Comparison of ENCODE assay signal across 8 cellular contexts in the genomic region with DNA sequence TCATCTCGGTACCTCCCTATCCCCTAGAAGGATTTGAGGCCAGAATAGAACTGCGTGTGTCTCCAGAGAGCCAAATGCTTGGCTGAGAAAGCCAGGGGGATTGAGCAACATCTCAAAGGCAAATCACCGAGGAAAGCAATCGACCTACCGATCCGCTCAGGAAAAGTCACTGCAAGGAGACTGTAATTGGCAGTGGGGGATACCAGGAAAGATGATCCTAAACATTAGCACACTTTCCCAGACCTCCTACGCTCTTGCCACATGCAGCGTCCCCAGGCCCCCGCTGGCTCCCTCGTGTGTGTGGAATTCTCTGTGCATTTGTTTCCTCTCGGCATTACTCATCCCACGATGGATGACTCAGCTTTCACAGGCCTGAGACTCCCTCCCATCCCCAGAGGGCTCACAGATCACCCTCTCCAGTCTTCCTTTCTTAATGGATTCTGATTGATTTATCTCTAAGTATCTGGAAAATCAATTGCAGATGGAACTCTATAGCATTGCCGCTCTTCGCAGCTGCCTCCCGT.
DNase-seq lines count a peak whose midpoint lies in the region; ATAC-seq and TF ChIP-seq lines count a peak whose summit lies in the region.

No MANE protein-coding gene starts in this region.

- no peaks in the 10 kb centered on the region for H3K9me3 Mint-ChIP-seq in neural crest cell
- H3K9me3 Mint-ChIP-seq in stimulated activated naive CD8-positive, alpha-beta T cell treated with anti-CD3 and anti-CD28 coated beads, Interleukin-15, amount 100 ng/mL, for 72 hours, result peaks cover 3 to 18% of the 10 kb centered on the region in 2 donors
- H3K9me3 Mint-ChIP-seq in natural killer cell treated with Interleukin-12 subunit alpha and Interleukin-12 subunit beta and Interleukin-15 and Interleukin-18, amount 100 ng/mL, for 72 hours, result peaks cover 2% of the 10 kb centered on the region

- H3K27me3 Mint-ChIP-seq in neural crest cell (ENCODE audit: low read depth), result no peaks in the 10 kb centered on the region
- no peaks in the 10 kb centered on the region for H3K27me3 Mint-ChIP-seq in stimulated activated naive CD8-positive, alpha-beta T cell treated with anti-CD3 and anti-CD28 coated beads, Interleukin-15, amount 100 ng/mL, for 72 hours
- H3K27me3 Mint-ChIP-seq in natural killer cell treated with Interleukin-12 subunit alpha and Interleukin-12 subunit beta and Interleukin-15 and Interleukin-18, amount 100 ng/mL, for 72 hours, result peaks cover 0 to 8% of the 10 kb centered on the region in 2 donors

- H3K9ac ChIP-seq in NT2/D1 (ENCODE audit: insufficient read length, low read depth), result no peak overlapping the region

- peaks cover 3% of the 10 kb centered on the region for H3K36me3 Mint-ChIP-seq in neural crest cell (ENCODE audit: low read depth)
- H3K36me3 Mint-ChIP-seq in natural killer cell treated with Interleukin-12 subunit alpha and Interleukin-12 subunit beta and Interleukin-15 and Interleukin-18, amount 100 ng/mL, for 72 hours, result no peaks in the 10 kb centered on the region

- WGBS in esophagus muscularis mucosa, result 53% methylated on average over 15 of the region's 15 CpGs

- peak overlapping the region; percentile 65 for H3K27ac Mint-ChIP-seq in neural crest cell (ENCODE audit: unreplicated experiment)
- H3K27ac Mint-ChIP-seq in stimulated activated naive CD8-positive, alpha-beta T cell treated with anti-CD3 and anti-CD28 coated beads, Interleukin-15, amount 100 ng/mL, for 72 hours, result peak overlapping the region in 1 of 2 donors; percentile 19
- H3K27ac Mint-ChIP-seq in natural killer cell treated with Interleukin-12 subunit alpha and Interleukin-12 subunit beta and Interleukin-15 and Interleukin-18, amount 100 ng/mL, for 72 hours, result no peak overlapping the region

- no peak for ATAC-seq in HG02938 (IDR thresholded peaks at IDR 0.05; ENCODE audit: unreplicated experiment)
- ATAC-seq in stimulated activated naive CD8-positive, alpha-beta T cell treated with anti-CD3 and anti-CD28 coated beads, Interleukin-15, amount 100 ng/mL, for 72 hours, result no peak
- ATAC-seq in GM21447 (IDR thresholded peaks at IDR 0.05; ENCODE audit: unreplicated experiment), result no peak
- no peak for ATAC-seq in natural killer cell treated with Interleukin-12 subunit alpha and Interleukin-12 subunit beta and Interleukin-15 and Interleukin-18, amount 100 ng/mL, for 72 hours

- H3K27ac ChIP-seq in esophagus muscularis mucosa (replicated peaks in 1 of 4), result peak overlapping the region; percentile 42 to 68 (median 56)

- no peak for TF ChIP-seq POLR2A in esophagus muscularis mucosa (IDR thresholded peaks at IDR 0.05; ENCODE audit: low read depth)

- H3K4me1 ChIP-seq in NT2/D1 (ENCODE audit: insufficient read depth, insufficient read length), result no peaks in the 10 kb centered on the region
- H3K4me1 ChIP-seq in esophagus muscularis mucosa, result peaks cover 4 to 18% (median 14%) of the 10 kb centered on the region in 4 donors

- H3K4me3 ChIP-seq in AG09309 (ENCODE audit: control insufficient read depth, low read depth, low read length) (no peak overlapping the region), NT2/D1 (ENCODE audit: insufficient read length, low read depth) (no peak overlapping the region), esophagus muscularis mucosa (peak overlapping the region in 1 of 4 donors; percentile 37)

- H3K36me3 ChIP-seq in NT2/D1 (ENCODE audit: insufficient read depth, insufficient read length, low read length) (no peaks in the 10 kb centered on the region), esophagus muscularis mucosa (no peaks in the 10 kb centered on the region)

- H3K27me3 ChIP-seq in NT2/D1 (ENCODE audit: insufficient read depth, insufficient read length) (no peaks in the 10 kb centered on the region), esophagus muscularis mucosa (no peaks in the 10 kb centered on the region)

- intact Hi-C loops in esophagus muscularis mucosa (cut with DNase I), result no loop called here

- H3K4me3 Mint-ChIP-seq in neural crest cell, result no peak overlapping the region
- no peak overlapping the region for H3K4me3 Mint-ChIP-seq in stimulated activated naive CD8-positive, alpha-beta T cell treated with anti-CD3 and anti-CD28 coated beads, Interleukin-15, amount 100 ng/mL, for 72 hours
- no peak overlapping the region for H3K4me3 Mint-ChIP-seq in natural killer cell treated with Interleukin-12 subunit alpha and Interleukin-12 subunit beta and Interleukin-15 and Interleukin-18, amount 100 ng/mL, for 72 hours

- peak; percentile 93 for DNase-seq in AG09309 (ENCODE audit: low read depth)
- DNase-seq in NT2/D1 (ENCODE audit: low read depth, low spot score), result peak; percentile 65
- DNase-seq in esophagus muscularis mucosa (ENCODE audit: extremely low spot score), result no peak
- peak; percentile 38 for DNase-seq in neural crest cell (ENCODE audit: low read depth, low spot score)
- DNase-seq in stimulated activated naive CD8-positive, alpha-beta T cell treated with anti-CD3 and anti-CD28 coated beads, Interleukin-15, amount 100 ng/mL, for 72 hours, result no peak
- no peak for DNase-seq in natural killer cell treated with Interleukin-12 subunit alpha and Interleukin-12 subunit beta and Interleukin-15 and Interleukin-18, amount 100 ng/mL, for 72 hours (ENCODE audit: low spot score)

- TF ChIP-seq EP300 in esophagus muscularis mucosa (IDR thresholded peaks at IDR 0.05), result no peak

- no peaks in the 10 kb centered on the region for H3K9me3 ChIP-seq in NT2/D1 (ENCODE audit: insufficient read depth, low read length)
- H3K9me3 ChIP-seq in esophagus muscularis mucosa, result no peaks in the 10 kb centered on the region

- TF ChIP-seq CTCF in AG09309 (IDR thresholded peaks at IDR 0.05; ENCODE audit: control insufficient read depth, insufficient read depth, low read depth, low read length, missing control alignments) (peak; percentile 87), esophagus muscularis mucosa (IDR thresholded peaks at IDR 0.05) (peak; percentile 6 to 32 (median 13)), neural crest cell (conservative IDR thresholded peaks at IDR 0.05) (peak; percentile 64)

- H3K4me1 Mint-ChIP-seq in neural crest cell, result peaks cover 41% of the 10 kb centered on the region
- peaks cover 6% of the 10 kb centered on the region for H3K4me1 Mint-ChIP-seq in stimulated activated naive CD8-positive, alpha-beta T cell treated with anti-CD3 and anti-CD28 coated beads, Interleukin-15, amount 100 ng/mL, for 72 hours
- no peaks in the 10 kb centered on the region for H3K4me1 Mint-ChIP-seq in natural killer cell treated with Interleukin-12 subunit alpha and Interleukin-12 subunit beta and Interleukin-15 and Interleukin-18, amount 100 ng/mL, for 72 hours (ENCODE audit: low read depth in 2 of 2)

Comparison
In these comparisons a context has a peak if more than half of its experiments do, and no peak if none do; other contexts are left out.
1. DNase-seq: peak in AG09309 (single experiment), NT2/D1 (single experiment) and neural crest cell (single experiment); none in esophagus muscularis mucosa (single experiment), stimulated activated naive CD8-positive, alpha-beta T cell treated with anti-CD3 and anti-CD28 coated beads, Interleukin-15, amount 100 ng/mL, for 72 hours (0 of 2) and natural killer cell treated with Interleukin-12 subunit alpha and Interleukin-12 subunit beta and Interleukin-15 and Interleukin-18, amount 100 ng/mL, for 72 hours (single experiment).
2. CTCF ChIP-seq: peak in every context shown above with its lines; median percentile 87 in AG09309; 64 in neural crest cell; 13 in esophagus muscularis mucosa.